32 cellular contexts compared by ENCODE assay signal in genomic region chr22:40120783-40121182, GRCh38. TPM values are rescaled to one million over a fixed set of nuclear protein-coding genes. Genes with fewer than 3 reads are reported as not detected.
DNase-seq lines count a peak whose midpoint lies in the region; ATAC-seq, FAIRE-seq and TF ChIP-seq lines count a peak whose summit lies in the region.
"Had no signal": no experiment of that assay in that cellular context is flagged by ENCODE, and none has a peak within 500 bp of the region (broad histone marks: within the 10 kb centered on the region; RNA-seq: fewer than 3 reads in every experiment).

No MANE protein-coding gene starts in this region.

- no peak for TF ChIP-seq POLR2A in H1 (IDR thresholded peaks at IDR 0.05; ENCODE audit: control extremely low read depth in 1 of 2, low read depth in 2 of 2, low read length in 2 of 2)

- H4K91ac ChIP-seq in H1 (replicated peaks; ENCODE audit: insufficient read length, low read length), result no peak overlapping the region

- H2BK5ac ChIP-seq in H1 (ENCODE audit: low read depth, low read length), result no peak overlapping the region

- no peaks in the 10 kb centered on the region for H3K79me1 ChIP-seq in H1 (ENCODE audit: low read depth, low read length)

- no peak overlapping the region for H3K4me3 ChIP-seq in CD4-positive, CD25-positive, alpha-beta regulatory T cell (ENCODE audit: low read depth, low read length)
- no peak overlapping the region for H3K4me3 ChIP-seq in GM23338
- H3K4me3 ChIP-seq in H1 (ENCODE audit: extremely low read depth in 1 of 4, insufficient read depth in 2 of 4, low read depth in 3 of 4, low read length in 4 of 4), result no peak overlapping the region
- no peak overlapping the region for H3K4me3 ChIP-seq in naive thymus-derived CD4-positive, alpha-beta T cell (ENCODE audit: low read length)
- H3K4me3 ChIP-seq: esophagus muscularis mucosa, gastrocnemius medialis, HAP-1, ovary, thyroid gland, uterus had no signal

- peaks cover 13 to 60% (median 36%) of the 10 kb centered on the region in 4 donors for H3K4me1 Mint-ChIP-seq in CD4-positive, CD25-positive, alpha-beta regulatory T cell
- peaks cover 14% of the 10 kb centered on the region for H3K4me1 Mint-ChIP-seq in GM23338
- H3K4me1 Mint-ChIP-seq in naive thymus-derived CD4-positive, alpha-beta T cell, result peaks cover 31 to 86% (median 72%) of the 10 kb centered on the region in 7 donors

- intact Hi-C loops in naive thymus-derived CD4-positive, alpha-beta T cell (cut with micrococcal nuclease), result no loop called here

- H2AFZ ChIP-seq in GM23338 (no peak overlapping the region), H1 (ENCODE audit: low read length) (no peak overlapping the region)

- no peak for TF ChIP-seq EP300 in H1 (IDR thresholded peaks at IDR 0.05; ENCODE audit: borderline replicate concordance in 1 of 2, low read depth in 2 of 2, low read length in 2 of 2)

- H3K23me2 ChIP-seq in H1 (ENCODE audit: low read depth, low read length), result no peaks in the 10 kb centered on the region

- FAIRE-seq in H1 (lab: Jason Lieb, UNC) (peak; percentile 13), RCC 7860 (lab: Jason Lieb, UNC) (no peak)
- FAIRE-seq: small intestine had no signal

- H3K36me3 ChIP-seq in CD4-positive, CD25-positive, alpha-beta regulatory T cell (ENCODE audit: control insufficient read depth, insufficient read depth, low read length), result peaks cover 64% of the 10 kb centered on the region
- H3K36me3 ChIP-seq in GM23338 (ENCODE audit: insufficient read depth), result no peaks in the 10 kb centered on the region
- H3K36me3 ChIP-seq in H1 (ENCODE audit: control insufficient read depth in 2 of 4, insufficient read depth in 4 of 4, low read length in 3 of 4), result peaks cover 0 to 2% (median 0%) of the 10 kb centered on the region in 4 experiments; a peak in 1 of 8 replicates
- peaks cover 0 to 33% (median 6%) of the 10 kb centered on the region in 3 experiments for H3K36me3 ChIP-seq in naive thymus-derived CD4-positive, alpha-beta T cell (ENCODE audit: control insufficient read depth in 2 of 3, insufficient read depth in 3 of 3, low read length in 3 of 3)
- H3K36me3 ChIP-seq: gastrocnemius medialis, HAP-1, ovary, thyroid gland, uterus had no signal

- no peak overlapping the region for H3K27ac ChIP-seq in CD4-positive, CD25-positive, alpha-beta regulatory T cell (ENCODE audit: insufficient read depth, low read length, poor library complexity, severe bottlenecking)
- H3K27ac ChIP-seq in GM23338 (ENCODE audit: low read depth) (no peak overlapping the region), H1 (ENCODE audit: low read depth, low read length) (no peak overlapping the region)
- H3K27ac ChIP-seq in naive thymus-derived CD4-positive, alpha-beta T cell (ENCODE audit: low read depth, low read length), result no peak overlapping the region
- H3K27ac ChIP-seq: esophagus muscularis mucosa, HL-60, ovary, thyroid gland, uterus had no signal

- no peak for TF ChIP-seq RAD21 in H1 (IDR thresholded peaks at IDR 0.05 in 1 of 2, conservative IDR thresholded peaks at IDR 0.05 in 1 of 2; ENCODE audit: low read depth in 2 of 2, low read length in 2 of 2)

- CTCF ChIA-PET in H1 (lab: Charles Lee; ENCODE audit: partially characterized antibody), result interaction anchor here (1.1 to 1.7 kb wide), 3 partner anchors 8 to 44 kb away, joined by 3 to 4 read pairs (median 3); no protein-coding TSS in a partner anchor
- CTCF ChIA-PET in naive thymus-derived CD4-positive, alpha-beta T cell (lab: Charles Lee), result interaction anchor here (0.8 to 1.2 kb wide), 2 partner anchors 40 to 107 kb away, joined by 3 read pairs; no protein-coding TSS in a partner anchor

- H4K20me1 ChIP-seq in GM23338 (replicated peaks; ENCODE audit: insufficient read depth) (peaks cover 6% of the 10 kb centered on the region; the same call in 1 of the 2 replicates), H1 (replicated peaks in 1 of 2; ENCODE audit: control insufficient read depth in 1 of 2, insufficient read depth in 2 of 2, low read length in 2 of 2) (peaks cover 2 to 3% of the 10 kb centered on the region in 2 experiments)

- H2BK20ac ChIP-seq in H1 (ENCODE audit: low read length), result no peak overlapping the region

- H3K27ac Mint-ChIP-seq in CD4-positive, CD25-positive, alpha-beta regulatory T cell, result peak overlapping the region in 2 of 3 donors; percentile 0 to 48
- no peak overlapping the region for H3K27ac Mint-ChIP-seq in GM23338
- peak overlapping the region in 6 of 9 donors; percentile 17 to 86 (median 54) for H3K27ac Mint-ChIP-seq in naive thymus-derived CD4-positive, alpha-beta T cell
- H3K27ac Mint-ChIP-seq: activated CD4-positive, alpha-beta memory T cell treated with anti-CD3 and anti-CD28 coated beads for 36 hours; activated T-helper 1 cell treated with anti-CD3 and anti-CD28 coated beads, Interleukin-12 subunit alpha, Interleukin-12 subunit beta, Interleukin-2, Interleukin-4 antibody, amounts not matched to agents 30 ng/mL and 10 ng/mL and 1 ng/mL, durations not matched to agents 14 hours and 24 hours and 36 hours; B cell; nephron progenitor cell had no signal

- no peak overlapping the region for H3K14ac ChIP-seq in H1 (ENCODE audit: insufficient read length)

- H3K79me2 ChIP-seq in GM23338 (replicated peaks; ENCODE audit: insufficient read depth) (no peaks in the 10 kb centered on the region), H1 (ENCODE audit: control insufficient read depth in 1 of 2, insufficient read depth in 2 of 2, low read length in 2 of 2) (no peaks in the 10 kb centered on the region)

- H3K9me2 ChIP-seq in GM23338 (ENCODE audit: insufficient read depth), result no peaks in the 10 kb centered on the region

- H3K9me3 Mint-ChIP-seq in CD4-positive, CD25-positive, alpha-beta regulatory T cell, result no peaks in the 10 kb centered on the region
- H3K9me3 Mint-ChIP-seq in GM23338, result no peaks in the 10 kb centered on the region
- H3K9me3 Mint-ChIP-seq in naive thymus-derived CD4-positive, alpha-beta T cell, result no peaks in the 10 kb centered on the region
- H3K9me3 Mint-ChIP-seq: activated CD4-positive, alpha-beta memory T cell treated with anti-CD3 and anti-CD28 coated beads for 36 hours; activated T-helper 1 cell treated with anti-CD3 and anti-CD28 coated beads, Interleukin-12 subunit alpha, Interleukin-12 subunit beta, Interleukin-2, Interleukin-4 antibody, amounts not matched to agents 30 ng/mL and 10 ng/mL and 1 ng/mL, durations not matched to agents 14 hours and 24 hours and 36 hours; nephron progenitor cell; stimulated activated naive CD8-positive, alpha-beta T cell treated with anti-CD3 and anti-CD28 coated beads, Interleukin-15, Interleukin-2, amounts not matched to agents 100 ng/mL and 50 ng/mL, for 24 hours had no signal

- POLR2A ChIA-PET in H1 (lab: Charles Lee; ENCODE audit: partially characterized antibody), result interaction anchor here (1.7 to 2.8 kb wide), 2 partner anchors 9 to 73 kb away, joined by 3 to 7 read pairs; no protein-coding TSS in a partner anchor
- POLR2A ChIA-PET in naive thymus-derived CD4-positive, alpha-beta T cell (lab: Charles Lee), result interaction anchor here (2.0 kb wide), 1 partner anchor 11 kb away, joined by 6 read pairs; no protein-coding TSS in a partner anchor

- no peak overlapping the region for H2BK12ac ChIP-seq in H1 (ENCODE audit: low read depth, low read length)

- H3K36me3 Mint-ChIP-seq in CD4-positive, CD25-positive, alpha-beta regulatory T cell, result peaks cover 23% of the 10 kb centered on the region
- no peaks in the 10 kb centered on the region for H3K36me3 Mint-ChIP-seq in GM23338 (ENCODE audit: low read depth)
- peaks cover 5 to 37% (median 21%) of the 10 kb centered on the region in 5 donors for H3K36me3 Mint-ChIP-seq in naive thymus-derived CD4-positive, alpha-beta T cell

- no peaks in the 10 kb centered on the region for H3F3A ChIP-seq in GM23338 (replicated peaks; ENCODE audit: low read depth)

- no peak overlapping the region for H2BK15ac ChIP-seq in H1 (ENCODE audit: low read length)

- no peak overlapping the region for H4K5ac ChIP-seq in H1 (ENCODE audit: insufficient read length, low read depth, low read length)

- no peak overlapping the region for H3K4me2 ChIP-seq in GM23338
- no peak overlapping the region for H3K4me2 ChIP-seq in H1 (ENCODE audit: insufficient read depth in 1 of 2, low read depth in 2 of 2, low read length in 2 of 2)

- H3K27me3 Mint-ChIP-seq in CD4-positive, CD25-positive, alpha-beta regulatory T cell, result no peaks in the 10 kb centered on the region
- no peaks in the 10 kb centered on the region for H3K27me3 Mint-ChIP-seq in GM23338 (ENCODE audit: insufficient read depth, low read depth, poor library complexity)
- no peaks in the 10 kb centered on the region for H3K27me3 Mint-ChIP-seq in naive thymus-derived CD4-positive, alpha-beta T cell
- H3K27me3 Mint-ChIP-seq: activated CD4-positive, alpha-beta memory T cell treated with anti-CD3 and anti-CD28 coated beads for 36 hours; activated naive CD4-positive, alpha-beta T cell treated with anti-CD3 and anti-CD28 coated beads, Interleukin-2, amount 50 U/mL, for 24 hours; B cell; stimulated activated naive CD8-positive, alpha-beta T cell treated with anti-CD3 and anti-CD28 coated beads, Interleukin-15, Interleukin-2, amounts not matched to agents 100 ng/mL and 50 ng/mL, for 24 hours had no signal

- H3K4me1 ChIP-seq in CD4-positive, CD25-positive, alpha-beta regulatory T cell (ENCODE audit: control insufficient read depth, insufficient read depth, low read length, poor library complexity, severe bottlenecking), result peaks cover 19% of the 10 kb centered on the region
- H3K4me1 ChIP-seq in GM23338 (ENCODE audit: insufficient read depth) (peaks cover 7% of the 10 kb centered on the region; the same call in 1 of the 2 replicates), H1 (replicated peaks in 1 of 4; ENCODE audit: control insufficient read depth in 3 of 4, insufficient read depth in 4 of 4, low read length in 3 of 4) (peaks cover 0 to 2% (median under 1%) of the 10 kb centered on the region in 4 experiments; a peak in 4 of 7 replicates)
- H3K4me1 ChIP-seq in naive thymus-derived CD4-positive, alpha-beta T cell (ENCODE audit: control insufficient read depth in 2 of 2, insufficient read depth in 2 of 2, low read length in 2 of 2), result peaks cover 17 to 29% of the 10 kb centered on the region in 2 donors
- H3K4me1 ChIP-seq: HAP-1, uterus had no signal

- no peak overlapping the region for H2BK120ac ChIP-seq in H1 (replicated peaks; ENCODE audit: low read depth, low read length)

- no peak overlapping the region for H3K4me3 Mint-ChIP-seq in CD4-positive, CD25-positive, alpha-beta regulatory T cell
- no peak overlapping the region for H3K4me3 Mint-ChIP-seq in GM23338
- H3K4me3 Mint-ChIP-seq in naive thymus-derived CD4-positive, alpha-beta T cell, result no peak overlapping the region
- H3K4me3 Mint-ChIP-seq: activated CD4-positive, alpha-beta memory T cell treated with anti-CD3 and anti-CD28 coated beads for 36 hours; activated naive CD4-positive, alpha-beta T cell treated with anti-CD3 and anti-CD28 coated beads, Interleukin-2, amount 50 U/mL, for 24 hours; activated T-helper 1 cell treated with anti-CD3 and anti-CD28 coated beads, Interleukin-12 subunit alpha, Interleukin-12 subunit beta, Interleukin-2, Interleukin-4 antibody, amounts not matched to agents 30 ng/mL and 10 ng/mL and 1 ng/mL, durations not matched to agents 14 hours and 24 hours and 36 hours; B cell; nephron progenitor cell; stimulated activated naive CD8-positive, alpha-beta T cell treated with anti-CD3 and anti-CD28 coated beads, Interleukin-15, Interleukin-2, amounts not matched to agents 100 ng/mL and 50 ng/mL, for 24 hours had no signal

- H3K18ac ChIP-seq in H1 (ENCODE audit: extremely low read depth, low read length), result no peak overlapping the region

- WGBS in H1 (ENCODE audit: extremely low coverage in 1 of 2, insufficient coverage in 1 of 2, insufficient read length in 1 of 2, insufficient replicate concordance in 2 of 2, low coverage in 1 of 2, low lambda C conversion rate in 2 of 2, missing lambda C conversion rate in 1 of 2), 2 experiments, result 79% methylated on average over 3 of the region's 3 CpGs; no CpG with 5 or more reads in 1 of the 2 experiments

- no peak overlapping the region for H3K23ac ChIP-seq in H1 (ENCODE audit: insufficient read length)

- H3K27me3 ChIP-seq in CD4-positive, CD25-positive, alpha-beta regulatory T cell (ENCODE audit: control insufficient read depth, insufficient read depth, low read length), result no peaks in the 10 kb centered on the region
- H3K27me3 ChIP-seq in GM23338 (ENCODE audit: insufficient read depth) (no peaks in the 10 kb centered on the region), H1 (replicated peaks in 1 of 4; ENCODE audit: control insufficient read depth in 3 of 4, extremely low read depth in 1 of 4, insufficient read depth in 3 of 4, low read length in 3 of 4) (no peaks in the 10 kb centered on the region)
- H3K27me3 ChIP-seq in naive thymus-derived CD4-positive, alpha-beta T cell (ENCODE audit: control insufficient read depth in 2 of 2, insufficient read depth in 2 of 2, low read length in 2 of 2), result no peaks in the 10 kb centered on the region
- H3K27me3 ChIP-seq: esophagus muscularis mucosa, gastrocnemius medialis, ovary, thyroid gland, uterus had no signal

- H4K8ac ChIP-seq in H1 (ENCODE audit: extremely low read depth, insufficient read depth, low read length), result no peak overlapping the region

- ATAC-seq in CD4-positive, CD25-positive, alpha-beta regulatory T cell (ENCODE audit: low read depth in 2 of 2), result no peak
- ATAC-seq in GM23338 (peak; percentile 29; the same call in 2 of the 3 replicates), GM18867 (IDR thresholded peaks at IDR 0.05; ENCODE audit: unreplicated experiment) (no peak)
- no peak for ATAC-seq in naive thymus-derived CD4-positive, alpha-beta T cell
- ATAC-seq: Panc1 had no signal

- no peak for TF ChIP-seq CTCF in GM23338 (conservative IDR thresholded peaks at IDR 0.05; ENCODE audit: low read depth in 2 of 2)
- no peak for TF ChIP-seq CTCF in H1 (IDR thresholded peaks at IDR 0.05; ENCODE audit: control extremely low read depth in 1 of 3, insufficient read depth in 1 of 3, low read depth in 1 of 3, low read length in 3 of 3)

- no peak for DNase-seq in CD4-positive, CD25-positive, alpha-beta regulatory T cell
- DNase-seq in GM23338 (ENCODE audit: low spot score) (no peak), H1 (ENCODE audit: low read depth in 1 of 2, low spot score in 2 of 2) (no peak), activated gamma-delta T cell treated with Interleukin-2 at 50 U/mL for 16 hours (no peak), RCC 7860 (ENCODE audit: low spot score) (no peak)
- DNase-seq in naive thymus-derived CD4-positive, alpha-beta T cell, result no peak
- DNase-seq: ACHN; activated CD4-positive, alpha-beta memory T cell treated with anti-CD3 and anti-CD28 coated beads for 36 hours; activated CD4-positive, CD25-positive, alpha-beta regulatory T cell treated with anti-CD3 and anti-CD28 coated beads, Interleukin-2, amount 50 U/mL, for 72 hours; activated CD8-positive, alpha-beta memory T cell treated with anti-CD3 and anti-CD28 coated beads, Interleukin-2, amount 50 U/mL, for 48 hours; cortex of kidney; gastrocnemius medialis; KG1; midbrain; NCI-H1105 treated with DMSO at 0.1 percent for 48 hours; NCI-H187 treated with DMSO at 0.1 percent for 48 hours; NCI-H69; nephron progenitor cell; ovary; SHP77 treated with DMSO at 0.1 percent for 48 hours; small intestine; thyroid gland; uterus had no signal

- H3K4ac ChIP-seq in H1 (replicated peaks; ENCODE audit: insufficient read length, low read depth, low read length), result no peak overlapping the region

- no peaks in the 10 kb centered on the region for H3K9me3 ChIP-seq in CD4-positive, CD25-positive, alpha-beta regulatory T cell (ENCODE audit: control insufficient read depth in 2 of 2, low read length in 2 of 2)
- no peaks in the 10 kb centered on the region for H3K9me3 ChIP-seq in H1 (ENCODE audit: insufficient read depth in 2 of 2, low read depth in 1 of 2, low read length in 1 of 2)
- no peaks in the 10 kb centered on the region for H3K9me3 ChIP-seq in naive thymus-derived CD4-positive, alpha-beta T cell (ENCODE audit: control insufficient read depth in 2 of 3, low read length in 3 of 3)
- H3K9me3 ChIP-seq: esophagus muscularis mucosa, gastrocnemius medialis, HAP-1, ovary, thyroid gland, uterus had no signal

- H3K9ac ChIP-seq in H1 (replicated peaks in 1 of 4; ENCODE audit: extremely low read depth in 1 of 4, low read depth in 3 of 4, low read length in 3 of 4), result no peak overlapping the region

- H2AK5ac ChIP-seq in H1 (ENCODE audit: low read depth, low read length), result no peak overlapping the region

- no peak overlapping the region for H3K56ac ChIP-seq in H1 (replicated peaks; ENCODE audit: insufficient read length, low read depth, low read length)

RNA-seq across cellular contexts. Expression of gene TNRC6B, which starts 56.9 kb away (rescaled TPM):
- total RNA-seq in CD4-positive, CD25-positive, alpha-beta regulatory T cell, result 144 TPM
- polyA plus RNA-seq in CD4-positive, CD25-positive, alpha-beta regulatory T cell, result 10 to 100 TPM; 50.6 to 79.7 (median 65.1) TPM
- total RNA-seq in GM23338 (2014; rRNA removed; shearing (Covaris generic)), result 41.4 and 46.9 TPM in 2 replicates
- polyA plus RNA-seq in GM23338 (2016; fragmentation: Nextera tagmentation; extraction: Ambion mirVana), result 87.8 and 91.3 TPM in 2 replicates
- 45.5 and 48.9 TPM in 2 replicates for total RNA-seq in H1 (2021; fragmentation: NEBNext Ultra II Directional; extraction: Animal tissue kit (Norgen Biotek cat#: 25700))
- polyA plus RNA-seq in H1 (2011; rRNA removed), result 12.5 and 13.2 TPM in 2 replicates
- 12.7 TPM for polyA plus RNA-seq in H1 (2011; cell fraction: cytosol; rRNA removed)
- 28.6 TPM for polyA plus RNA-seq in H1 (2011; cell fraction: nucleus; rRNA removed)
- polyA plus RNA-seq in H1 (2012, experiment 1 of 2), result 12.5 to 15.8 TPM (median 12.7 TPM) in 4 replicates
- 7.8 TPM for polyA plus RNA-seq in H1 (2012, experiment 2 of 2)
- polyA plus RNA-seq in H1 (2013, experiment 1 of 2), result 8.5 TPM
- polyA plus RNA-seq in H1 (2013, experiment 2 of 2), result 7.6 TPM
- 64.5 and 70.8 TPM in 2 replicates for polyA minus RNA-seq in H1 (2011; rRNA and poly(A)+ RNA removed)
- polyA minus RNA-seq in H1 (2011; cell fraction: cytosol; rRNA and poly(A)+ RNA removed), result 34.3 TPM
- 75.0 TPM for polyA minus RNA-seq in H1 (2011; cell fraction: nucleus; rRNA and poly(A)+ RNA removed)
- 100 to 1,000 TPM in 4 of 5 experiments, 10 to 100 TPM in 1; 67.4 to 165 (median 146) TPM for total RNA-seq in naive thymus-derived CD4-positive, alpha-beta T cell
- 100 to 1,000 TPM; 102 to 119 TPM for polyA plus RNA-seq in naive thymus-derived CD4-positive, alpha-beta T cell
